ENCODE assay signal across 8 cellular contexts in genomic region chr19:2478756-2479555, GRCh38. TPM values are rescaled to one million over a fixed set of nuclear protein-coding genes. Genes with fewer than 3 reads are reported as not detected.
A peak's percentile ranks its signal among the peaks of the same experiment; 100 is the strongest.
DNase-seq lines count a peak whose midpoint lies in the region; ATAC-seq and TF ChIP-seq lines count a peak whose summit lies in the region.

No MANE protein-coding gene starts in this region.

- in situ Hi-C loops in GM23248 (cut with MboI): no loop called here

- 2 to 13% methylated on average over 23 to 39 of the region's 39 CpGs for whole genome bisulfite sequencing in GM23248 (ENCODE audit: low coverage in 1 of 2, low lambda C conversion rate in 2 of 2, missing lambda C conversion rate in 2 of 2), 2 experiments
- 3 to 10% methylated on average over 20 to 38 of the region's 39 CpGs for WGBS in body of pancreas, 2 donors
- 2 to 3% (median 3%) methylated on average over 23 to 39 of the region's 39 CpGs for WGBS in spleen, 5 donors

- ATAC-seq in T-helper 17 cell (peak; percentile 37), body of pancreas (peak; percentile 38), HG02884 (IDR thresholded peaks at IDR 0.05; ENCODE audit: unreplicated experiment) (no peak)

- H3K4me3 ChIP-seq in GM23248 (peak overlapping the region; percentile 100), body of pancreas (peak overlapping the region; percentile 27 to 94), iPS-18c (ENCODE audit: insufficient read depth, low read depth, low read length) (peak overlapping the region; percentile 59), spleen (peak overlapping the region; percentile 68 to 99 (median 98))

- H3K9me3 ChIP-seq in GM23248 (ENCODE audit: low read depth): no peaks in the 10 kb centered on the region
- no peaks in the 10 kb centered on the region for H3K9me3 ChIP-seq in T-helper 17 cell (ENCODE audit: control insufficient read depth, low read length, poor library complexity, severe bottlenecking)
- no peaks in the 10 kb centered on the region for H3K9me3 ChIP-seq in body of pancreas
- H3K9me3 ChIP-seq in iPS-18c (ENCODE audit: control insufficient read depth, insufficient read depth, low read length): no peaks in the 10 kb centered on the region
- peaks cover 0 to 27% (median 22%) of the 10 kb centered on the region in 8 donors for H3K9me3 ChIP-seq in spleen

- TF ChIP-seq CTCF in body of pancreas (IDR thresholded peaks at IDR 0.05): peak in 1 of 7 experiments; percentile 8
- TF ChIP-seq CTCF in spleen (IDR thresholded peaks at IDR 0.05 in 8 of 11, conservative IDR thresholded peaks at IDR 0.05 in 3 of 11): no peak

- H3K27me3 Mint-ChIP-seq in T-helper 17 cell: no peaks in the 10 kb centered on the region

- peaks cover 32% of the 10 kb centered on the region for H3F3A ChIP-seq in GM23248 (ENCODE audit: insufficient read depth)

- peak; percentile 0 to 71 (median 67) for TF ChIP-seq POLR2A in body of pancreas (IDR thresholded peaks at IDR 0.05)
- TF ChIP-seq POLR2A in spleen (IDR thresholded peaks at IDR 0.05): no peak

- no peak overlapping the region for H2AFZ ChIP-seq in GM23248

- H3K27me3 ChIP-seq in GM23248 (replicated peaks; ENCODE audit: insufficient read depth) (no peaks in the 10 kb centered on the region), body of pancreas (no peaks in the 10 kb centered on the region), spleen (replicated peaks in 1 of 7) (no peaks in the 10 kb centered on the region)

- H3K4me1 Mint-ChIP-seq in T-helper 17 cell: peaks cover 29% of the 10 kb centered on the region

- peak; percentile 94 for DNase-seq in GM23248
- peak; percentile 56 to 74 (median 65) for DNase-seq in T-helper 17 cell
- peak; percentile 83 to 90 (median 85) for DNase-seq in body of pancreas
- peak; percentile 95 for DNase-seq in spleen
- no peak for DNase-seq in NCI-H524 treated with DMSO at 0.1 percent for 48 hours (lab: John Stamatoyannopoulos, UW)
- DNase-seq in NCI-H1417 (lab: John Stamatoyannopoulos, UW): no peak

- H3K9me2 ChIP-seq in GM23248 (ENCODE audit: insufficient read depth): no peaks in the 10 kb centered on the region

- H3K4me3 Mint-ChIP-seq in T-helper 17 cell: peak overlapping the region; percentile 96

- intact Hi-C loops in body of pancreas (cut with DNase I) (no loop called here), spleen (cut with DNase I; ENCODE audit: low total_unique reads) (no loop called here)

- H3K9ac ChIP-seq in GM23248: peak overlapping the region; percentile 98

- peaks cover 32% of the 10 kb centered on the region for H3K79me2 ChIP-seq in GM23248 (ENCODE audit: insufficient read depth)

- H4K20me1 ChIP-seq in GM23248 (ENCODE audit: insufficient read depth): no peaks in the 10 kb centered on the region

- H3K4me2 ChIP-seq in GM23248 (ENCODE audit: unreplicated experiment): peak overlapping the region; percentile 94

- H3K4me1 ChIP-seq in GM23248 (ENCODE audit: insufficient read depth): no peaks in the 10 kb centered on the region
- peaks cover 38% of the 10 kb centered on the region for H3K4me1 ChIP-seq in body of pancreas
- peaks cover 13 to 52% (median 47%) of the 10 kb centered on the region in 6 donors for H3K4me1 ChIP-seq in spleen

- H3K27ac Mint-ChIP-seq in T-helper 17 cell: peak overlapping the region; percentile 95

- H3K36me3 ChIP-seq in GM23248 (ENCODE audit: low read depth): peaks cover 11% of the 10 kb centered on the region
- H3K36me3 ChIP-seq in body of pancreas (replicated peaks in 1 of 2; ENCODE audit: insufficient read depth in 1 of 2, low read depth in 2 of 2): no peaks in the 10 kb centered on the region
- H3K36me3 ChIP-seq in spleen: peaks cover 0 to 17% (median 9%) of the 10 kb centered on the region in 6 donors

- peaks cover 9% of the 10 kb centered on the region for H3K36me3 Mint-ChIP-seq in T-helper 17 cell (ENCODE audit: low read depth)

- H3K27ac ChIP-seq in GM23248 (peak overlapping the region; percentile 93), body of pancreas (peak overlapping the region; percentile 84 to 94 (median 91)), spleen (peak overlapping the region; percentile 61 to 95 (median 92))

RNA-seq across cellular contexts. Expression of gene GADD45B, which starts 3.0 kb away (rescaled TPM):
- total RNA-seq in GM23248 (2014; rRNA removed; shearing (Covaris generic)): 89.7 TPM in 2 replicates
- polyA plus RNA-seq in GM23248 (2016; fragmentation: Nextera tagmentation; extraction: Ambion mirVana) (95.0 and 96.1 TPM in 2 replicates), spleen (10 to 100 TPM; 40.6 to 76.9 (median 43.3) TPM)
- total RNA-seq in T-helper 17 cell (100 to 1,000 TPM; 120 to 135 TPM), body of pancreas (10 to 100 TPM; 68.0 to 84.7 TPM), spleen (100 to 1,000 TPM in 1 of 7 donors, 10 to 100 TPM in 6; 57.4 to 114 (median 77.4) TPM)

RNA-seq across cellular contexts. Expression of gene LMNB2, which starts 22.2 kb away (rescaled TPM):
- 93.7 and 119 TPM in 2 replicates for total RNA-seq in GM23248 (2014; rRNA removed; shearing (Covaris generic))
- polyA plus RNA-seq in GM23248 (2016; fragmentation: Nextera tagmentation; extraction: Ambion mirVana): 25.2 and 25.9 TPM in 2 replicates
- total RNA-seq in T-helper 17 cell: 10 to 100 TPM; 13.1 to 16.0 TPM
- 10 to 100 TPM; 11.7 to 30.0 TPM for total RNA-seq in body of pancreas
- total RNA-seq in spleen: 10 to 100 TPM; 15.5 to 26.0 (median 21.6) TPM
- polyA plus RNA-seq in spleen: 10 to 100 TPM in 1 of 3 donors, 1 to 10 TPM in 2; 4.9 to 21.7 (median 8.9) TPM

RNA-seq across cellular contexts. Expression of gene TIMM13, which starts 51.6 kb away (rescaled TPM):
- total RNA-seq in GM23248 (2014; rRNA removed; shearing (Covaris generic)): 56.4 and 57.6 TPM in 2 replicates
- polyA plus RNA-seq in GM23248 (2016; fragmentation: Nextera tagmentation; extraction: Ambion mirVana) (143 and 161 TPM in 2 replicates), spleen (10 to 100 TPM; 39.5 to 87.5 (median 84.1) TPM)
- total RNA-seq in T-helper 17 cell (10 to 100 TPM; 22.3 to 27.8 TPM), body of pancreas (10 to 100 TPM; 16.3 to 36.6 TPM), spleen (10 to 100 TPM; 21.1 to 59.3 (median 44.2) TPM)

Comparison
In these comparisons a context has a peak if more than half of its experiments do, and no peak if none do; other contexts are left out.
1. DNase-seq: peak in GM23248 (single experiment), T-helper 17 cell (3 of 3), body of pancreas (4 of 4) and spleen (single experiment); none in NCI-H524 treated with DMSO at 0.1 percent for 48 hours (single experiment) and NCI-H1417 (0 of 3).
2. POLR2A ChIP-seq: peak in body of pancreas (3 of 3); none in spleen (0 of 3).
3. Peak in every context shown above with its lines, with median percentiles within 50 percentile points of each other: H3K27ac ChIP-seq and H3K4me3 ChIP-seq.